In the genomic region with DNA sequence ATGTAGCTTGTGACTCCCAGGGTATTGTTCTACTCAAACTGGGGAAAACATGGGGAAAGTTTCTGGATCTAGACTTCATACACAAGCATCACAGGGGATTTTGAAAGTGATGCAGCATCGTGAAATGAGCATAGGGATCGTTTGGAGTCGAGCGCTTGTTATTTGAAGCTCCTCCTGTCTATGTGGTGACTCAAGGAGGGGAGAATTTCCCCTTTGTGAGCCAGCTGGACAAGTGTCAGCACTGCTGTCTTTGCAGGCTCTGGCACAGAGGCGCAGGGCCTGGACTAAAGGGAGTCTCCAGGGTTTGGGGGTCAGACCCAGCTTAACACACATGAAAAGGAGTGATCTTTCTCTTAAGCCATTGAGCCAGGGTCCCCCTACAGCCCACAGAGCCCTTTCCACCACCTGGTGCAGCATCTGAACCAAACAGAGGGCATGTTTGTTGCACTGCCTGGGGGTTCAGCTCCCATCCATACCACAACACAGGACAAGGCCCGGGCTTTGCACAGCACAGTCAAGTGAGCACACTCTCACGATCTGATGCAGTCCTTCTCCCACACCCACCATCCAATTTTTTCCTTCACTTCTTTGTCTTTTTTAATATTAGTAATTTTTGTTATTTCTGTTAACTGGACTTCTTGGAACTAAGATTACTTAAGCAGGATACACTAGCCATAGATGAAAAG, we compare ENCODE assay signal across 8 cellular contexts. TPM values are rescaled to one million over a fixed set of nuclear protein-coding genes. Genes with fewer than 3 reads are reported as not detected.
DNase-seq lines count a peak whose midpoint lies in the region; ATAC-seq and TF ChIP-seq lines count a peak whose summit lies in the region.

No MANE protein-coding gene starts in this region.

- H3K27ac ChIP-seq in BLaER1 (peak overlapping the region; percentile 62; the same call in 1 of the 2 replicates), SJCRH30 (no peak overlapping the region), H9 (ENCODE audit: insufficient read length, low read depth, low read length) (no peak overlapping the region)

- no peak overlapping the region for H3K56ac ChIP-seq in H9 (ENCODE audit: insufficient read length, low read depth, low read length)

- H3K23me2 ChIP-seq in H9 (ENCODE audit: insufficient read length, low read depth, low read length, poor library complexity, severe bottlenecking) = no peaks in the 10 kb centered on the region

- H2BK120ac ChIP-seq in H9 (ENCODE audit: low read depth, low read length, poor library complexity, severe bottlenecking) = no peak overlapping the region

- no peaks in the 10 kb centered on the region for H3K79me2 ChIP-seq in H9 (ENCODE audit: insufficient read depth, low read length)

- H3K9ac ChIP-seq in BLaER1 (0 out of 2 replicates have a peak overlapping the region, but pooled peaks have one; percentile 20), H9 (ENCODE audit: extremely low read depth, insufficient read length, low read length) (no peak overlapping the region)

- H3K23ac ChIP-seq in H9 (ENCODE audit: insufficient read length, low read depth, low read length) = no peak overlapping the region

- TF ChIP-seq CTCF in epithelial cell of esophagus (IDR thresholded peaks at IDR 0.05; ENCODE audit: insufficient read depth, low read depth, low read length, missing control alignments) = no peak
- TF ChIP-seq CTCF in omental fat pad (IDR thresholded peaks at IDR 0.05) = no peak
- no peak for TF ChIP-seq CTCF in H9 (conservative IDR thresholded peaks at IDR 0.05)

- H2AFZ ChIP-seq in H9 (ENCODE audit: low read length) = no peak overlapping the region

- H2AK5ac ChIP-seq in H9 (ENCODE audit: insufficient read length, low read length) = no peak overlapping the region

- H3K4me2 ChIP-seq in BLaER1 = peak overlapping the region; percentile 81
- no peak overlapping the region for H3K4me2 ChIP-seq in H9 (ENCODE audit: insufficient read depth, insufficient read length, low read length)

- DNase-seq in SJCRH30 = peak; percentile 52 to 68
- peak; percentile 75 for DNase-seq in epithelial cell of esophagus (ENCODE audit: low read depth)
- no peak for DNase-seq in omental fat pad (ENCODE audit: low spot score)
- DNase-seq in H9 = no peak
- no peak for DNase-seq in T-helper 2 cell
- DNase-seq in NCI-H82 (lab: John Stamatoyannopoulos, UW) = no peak

- peaks cover 0 to 3% of the 10 kb centered on the region in 2 experiments; a peak in 2 of 5 replicates for H3K9me3 Mint-ChIP-seq in H9

- no peak overlapping the region for H3K4me3 Mint-ChIP-seq in H9

- H3K14ac ChIP-seq in H9 (ENCODE audit: insufficient read depth, low read length) = no peak overlapping the region

- no peak overlapping the region for H3K27ac Mint-ChIP-seq in H9

- H3K27me3 ChIP-seq in BLaER1 (no peaks in the 10 kb centered on the region), SJCRH30 (no peaks in the 10 kb centered on the region), H9 (ENCODE audit: insufficient read depth, low read length) (no peaks in the 10 kb centered on the region)

- H3K36me3 Mint-ChIP-seq in H9 (ENCODE audit: insufficient read depth in 1 of 3, low read depth in 3 of 3) = peaks cover 0 to 4% (median 0%) of the 10 kb centered on the region in 3 experiments; a peak in 3 of 7 replicates

- no peak overlapping the region for H3T11ph ChIP-seq in H9 (ENCODE audit: low read length)

- peaks cover 83% of the 10 kb centered on the region for H3K4me1 ChIP-seq in BLaER1
- peaks cover 6% of the 10 kb centered on the region; the same call in 1 of the 2 replicates for H3K4me1 ChIP-seq in SJCRH30
- H3K4me1 ChIP-seq in H9 (ENCODE audit: insufficient read depth, low read length) = no peaks in the 10 kb centered on the region; the same call in 1 of the 2 replicates

- H3K4me1 Mint-ChIP-seq in H9 = peaks cover 18 to 24% of the 10 kb centered on the region in 2 experiments

- H2BK5ac ChIP-seq in H9 (ENCODE audit: insufficient read length, low read length) = no peak overlapping the region

- no peak overlapping the region for H4K5ac ChIP-seq in H9 (ENCODE audit: insufficient read length, low read depth, low read length)

- H3K4me3 ChIP-seq in BLaER1 = no peak overlapping the region
- H3K4me3 ChIP-seq in SJCRH30 = no peak overlapping the region
- no peak overlapping the region for H3K4me3 ChIP-seq in epithelial cell of esophagus (ENCODE audit: low read length)

- H3K27me3 Mint-ChIP-seq in H9 (ENCODE audit: low read depth) = no peaks in the 10 kb centered on the region

- H3K36me3 ChIP-seq in BLaER1 = peaks cover 40% of the 10 kb centered on the region
- H3K36me3 ChIP-seq in SJCRH30 = no peaks in the 10 kb centered on the region

- H3K18ac ChIP-seq in H9 (ENCODE audit: insufficient read length, low read depth, low read length) = no peak overlapping the region

- no peak overlapping the region for H4K8ac ChIP-seq in H9 (replicated peaks; ENCODE audit: insufficient read length, low read depth, low read length)

- H4K91ac ChIP-seq in H9 (ENCODE audit: insufficient read length, low read depth, low read length) = no peak overlapping the region

- H3K9me3 ChIP-seq in BLaER1 (no peaks in the 10 kb centered on the region), SJCRH30 (replicated peaks) (no peaks in the 10 kb centered on the region), H9 (ENCODE audit: control insufficient read depth, low read depth, low read length) (no peaks in the 10 kb centered on the region)

- no peak overlapping the region for H2BK15ac ChIP-seq in H9 (ENCODE audit: low read depth, low read length)

- H3K4ac ChIP-seq in H9 (ENCODE audit: low read depth, low read length) = no peak overlapping the region

- no peak overlapping the region for H2BK20ac ChIP-seq in H9 (ENCODE audit: low read depth, low read length, poor library complexity, severe bottlenecking)

- ATAC-seq in omental fat pad (ENCODE audit: low FRiP score) = peak; percentile 92
- no peak for ATAC-seq in HG03196 (IDR thresholded peaks at IDR 0.05; ENCODE audit: unreplicated experiment)

- WGBS in H9 (ENCODE audit: extremely low coverage, insufficient read length, low lambda C conversion rate) = no CpG with 5 or more reads among the region's 7 CpGs

- H2BK12ac ChIP-seq in H9 (ENCODE audit: insufficient read length, low read depth, low read length) = no peak overlapping the region

- H3K79me1 ChIP-seq in H9 (ENCODE audit: insufficient read depth, low read depth, low read length, poor library complexity, severe bottlenecking) = no peaks in the 10 kb centered on the region

- H4K20me1 ChIP-seq in BLaER1 (no peaks in the 10 kb centered on the region), H9 (ENCODE audit: control insufficient read depth, insufficient read depth, insufficient read length) (no peaks in the 10 kb centered on the region)

RNA-seq across cellular contexts. Expression of a gene that starts 50.9 kb away (rescaled TPM):
- total RNA-seq in SJCRH30 (2014; rRNA removed; shearing (Covaris generic)) = 13.9 and 14.1 TPM in 2 replicates
- total RNA-seq in omental fat pad (100 to 1,000 TPM in 3 of 4 donors, 10 to 100 TPM in 1; 23.5 to 172 (median 133) TPM), H9 (2021) (7.2 and 8.7 TPM in 2 replicates)

Comparison
In these comparisons a context has a peak if more than half of its experiments do, and no peak if none do; other contexts are left out.
1. DNase-seq: peak in SJCRH30 (2 of 2) and epithelial cell of esophagus (single experiment); none in omental fat pad (single experiment), H9 (single experiment), T-helper 2 cell (0 of 5) and NCI-H82 (single experiment).